9 cellular contexts compared by ENCODE assay signal in genomic region chr11:85663080-85663729, GRCh38. TPM values are rescaled to one million over a fixed set of nuclear protein-coding genes. Genes with fewer than 3 reads are reported as not detected.
DNase-seq lines count a peak whose midpoint lies in the region; ATAC-seq and TF ChIP-seq lines count a peak whose summit lies in the region.
"Had no signal": no experiment of that assay in that cellular context is flagged by ENCODE, and none has a peak within 500 bp of the region (broad histone marks: within the 10 kb centered on the region; RNA-seq: fewer than 3 reads in every experiment).

No MANE protein-coding gene starts in this region.

- peaks cover 66% of the 10 kb centered on the region for H3K79me2 ChIP-seq in OCI-LY7 (ENCODE audit: insufficient read depth, low read depth, low read length)

- intact Hi-C loops in OCI-LY7 (cut with micrococcal nuclease; ENCODE audit: unreplicated experiment), result loop anchor here (1.0 to 5.0 kb wide), 3 partner anchors 15 to 404 kb away; partner anchors contain the start of gene PICALM

- H3K27ac ChIP-seq in OCI-LY7 (ENCODE audit: low read depth, low read length, poor library complexity, severe bottlenecking) (peak overlapping the region; percentile 86), neutrophil (peak overlapping the region; percentile 92)

- BruUV-seq in OCI-LY7 (replicated peaks; lab: Mats Ljungman, UMichigan), result TSS peak; percentile 44

- peak overlapping the region; percentile 96 for H3K4me3 Mint-ChIP-seq in endothelial cell (ENCODE audit: unreplicated experiment)

- peaks cover 33% of the 10 kb centered on the region for H3K4me1 Mint-ChIP-seq in endothelial cell (ENCODE audit: unreplicated experiment)

- H3K36me3 ChIP-seq in OCI-LY7 (ENCODE audit: insufficient read depth, low read length) (peaks cover 57% of the 10 kb centered on the region), neutrophil (peaks cover 14% of the 10 kb centered on the region)

- no peaks in the 10 kb centered on the region for H3K9me3 Mint-ChIP-seq in endothelial cell (ENCODE audit: unreplicated experiment)

- CTCF ChIA-PET in OCI-LY7 (lab: Charles Lee; ENCODE audit: unreplicated experiment), result interaction anchor here (1.0 kb wide), 1 partner anchor 16 kb away, joined by 4 read pairs; the partner anchor contains the start of gene TMEM126A

- H4K20me1 ChIP-seq in OCI-LY7 (ENCODE audit: insufficient read depth, low read length), result peaks cover 52% of the 10 kb centered on the region

- DNase-seq in DMS53 (lab: John Stamatoyannopoulos, UW), result peak; percentile 56
- DNase-seq in DMS53 treated with DMSO at 0.1 percent for 48 hours (lab: John Stamatoyannopoulos, UW; ENCODE audit: unreplicated experiment), result no peak
- peak; percentile 26 for DNase-seq in OCI-LY7 (ENCODE audit: low spot score)
- DNase-seq in endothelial cell (ENCODE audit: low spot score), result no peak
- DNase-seq in omental fat pad (ENCODE audit: low spot score), result no peak
- DNase-seq in activated CD8-positive, alpha-beta memory T cell treated with anti-CD3 and anti-CD28 coated beads, Interleukin-2, amount 50 U/mL, for 4 hours, result no peak

- H3K27me3 ChIP-seq in neutrophil, result no peaks in the 10 kb centered on the region

- H3K9me3 ChIP-seq in OCI-LY7 (ENCODE audit: low read length), result no peaks in the 10 kb centered on the region
- no peaks in the 10 kb centered on the region for H3K9me3 ChIP-seq in neutrophil

- peaks cover 35% of the 10 kb centered on the region for H3K4me1 ChIP-seq in OCI-LY7 (ENCODE audit: insufficient read depth, low read length, poor library complexity, severe bottlenecking)
- peaks cover 23 to 28% of the 10 kb centered on the region in 2 experiments for H3K4me1 ChIP-seq in neutrophil (ENCODE audit: control insufficient read depth in 1 of 2, insufficient read depth in 1 of 2, low read depth in 1 of 2, low read length in 1 of 2)

- H3K4me3 ChIP-seq in OCI-LY7 (ENCODE audit: low read depth, low read length, poor library complexity, severe bottlenecking) (peak overlapping the region; percentile 93), neutrophil (ENCODE audit: low read depth in 1 of 2, low read length in 1 of 2) (peak overlapping the region; percentile 89 to 95)

- no peaks in the 10 kb centered on the region for H3K9me2 ChIP-seq in OCI-LY7 (ENCODE audit: insufficient read depth, low read length)

- peaks cover 8% of the 10 kb centered on the region for H3K27me3 Mint-ChIP-seq in endothelial cell (ENCODE audit: unreplicated experiment)

- peak overlapping the region; percentile 89 for H3K4me2 ChIP-seq in OCI-LY7 (ENCODE audit: low read length)

- ATAC-seq in omental fat pad (ENCODE audit: low FRiP score) (no peak), GM19395 (IDR thresholded peaks at IDR 0.05; ENCODE audit: unreplicated experiment) (no peak)

- POLR2A ChIA-PET in OCI-LY7 (lab: Charles Lee), result interaction anchor here (0.6 to 2.5 kb wide), 7 partner anchors 13 to 535 kb away, joined by 3 to 12 read pairs (median 4); partner anchors contain the start of genes TMEM126A and TMEM126B

- H2AFZ ChIP-seq in OCI-LY7 (ENCODE audit: low read length), result no peak overlapping the region

- TF ChIP-seq CTCF in OCI-LY7 (conservative IDR thresholded peaks at IDR 0.05; ENCODE audit: low read length) (no peak), endothelial cell (IDR thresholded peaks at IDR 0.05; ENCODE audit: unreplicated experiment) (no peak), neutrophil (IDR thresholded peaks at IDR 0.05) (no peak), omental fat pad (IDR thresholded peaks at IDR 0.05) (no peak)

- peaks cover 11% of the 10 kb centered on the region for H3K36me3 Mint-ChIP-seq in endothelial cell (ENCODE audit: low read depth, unreplicated experiment)

- H3K27ac Mint-ChIP-seq in endothelial cell (ENCODE audit: unreplicated experiment), result peak overlapping the region; percentile 85

RNA-seq across cellular contexts. Expression of gene CREBZF, which starts 1.7 kb away (rescaled TPM):
- 120 and 128 TPM in 2 replicates for total RNA-seq in OCI-LY7 (2014; rRNA removed; shearing (Covaris generic))
- 82.1 and 82.9 TPM in 2 replicates for total RNA-seq in OCI-LY7 (2022)
- total RNA-seq in endothelial cell (ENCODE audit: unreplicated experiment), result 49.0 TPM
- 10 to 100 TPM; 39.0 to 81.0 (median 48.0) TPM for total RNA-seq in omental fat pad

RNA-seq across cellular contexts. Expression of gene TMEM126A, which starts 15.4 kb away (rescaled TPM):
- total RNA-seq in OCI-LY7 (2014; rRNA removed; shearing (Covaris generic)), result 16.8 and 16.9 TPM in 2 replicates
- total RNA-seq in OCI-LY7 (2022), result 25.6 and 25.7 TPM in 2 replicates
- total RNA-seq in endothelial cell (ENCODE audit: unreplicated experiment), result 17.8 TPM
- total RNA-seq in omental fat pad, result 10 to 100 TPM; 14.3 to 40.6 (median 29.1) TPM

RNA-seq across cellular contexts. Expression of gene CCDC89, which starts 22.8 kb away (rescaled TPM):
- not detected in 2 replicates for total RNA-seq in OCI-LY7 (2014; rRNA removed; shearing (Covaris generic))
- total RNA-seq in OCI-LY7 (2022) (0.23 TPM in 1 of 2 replicates, not detected in the other), endothelial cell (ENCODE audit: unreplicated experiment) (not detected), omental fat pad (1 to 10 TPM in 3 of 4 donors, under 1 TPM in 1; 0.60 to 1.7 (median 1.4) TPM)
- total RNA-seq: activated CD8-positive, alpha-beta memory T cell treated with anti-CD3 and anti-CD28 coated beads for 36 hours had no signal

RNA-seq across cellular contexts. Expression of gene TMEM126B, which starts 34.8 kb away (rescaled TPM):
- 45.4 and 47.4 TPM in 2 replicates for total RNA-seq in OCI-LY7 (2014; rRNA removed; shearing (Covaris generic))
- total RNA-seq in OCI-LY7 (2022), result 61.1 and 63.2 TPM in 2 replicates
- total RNA-seq in endothelial cell (ENCODE audit: unreplicated experiment), result 42.0 TPM
- total RNA-seq in omental fat pad, result 10 to 100 TPM; 37.3 to 70.1 (median 54.7) TPM

RNA-seq across cellular contexts. Expression of gene DLG2, which starts 36.1 kb away (rescaled TPM):
- 6.1 and 6.9 TPM in 2 replicates for total RNA-seq in OCI-LY7 (2014; rRNA removed; shearing (Covaris generic))
- total RNA-seq in OCI-LY7 (2022), result 8.0 and 8.2 TPM in 2 replicates
- total RNA-seq in endothelial cell (ENCODE audit: unreplicated experiment), result 5.1 TPM
- total RNA-seq in omental fat pad, result 10 to 100 TPM in 2 of 4 donors, 1 to 10 TPM in 2; 4.8 to 13.2 (median 8.1) TPM

Comparison
In these comparisons a context has a peak if more than half of its experiments do, and no peak if none do; other contexts are left out.
1. DNase-seq: peak in DMS53 (single experiment) and OCI-LY7 (single experiment); none in DMS53 treated with DMSO at 0.1 percent for 48 hours (single experiment), endothelial cell (single experiment), omental fat pad (single experiment) and activated CD8-positive, alpha-beta memory T cell treated with anti-CD3 and anti-CD28 coated beads, Interleukin-2, amount 50 U/mL, for 4 hours (single experiment).